Comparison of ENCODE assay signal across 23 cellular contexts in genomic region chr20:64066984-64067605, GRCh38. TPM values are rescaled to one million over a fixed set of nuclear protein-coding genes. Genes with fewer than 3 reads are reported as not detected.
DNase-seq lines count a peak whose midpoint lies in the region; ATAC-seq and TF ChIP-seq lines count a peak whose summit lies in the region.
"Had no signal": no experiment of that assay in that cellular context is flagged by ENCODE, and none has a peak within 500 bp of the region (broad histone marks: within the 10 kb centered on the region; RNA-seq: fewer than 3 reads in every experiment).

No MANE protein-coding gene starts in this region.

- H2BK120ac ChIP-seq in IMR-90 (ENCODE audit: low read depth, low read length): no peak overlapping the region

- H2AK5ac ChIP-seq in IMR-90 (ENCODE audit: low read depth, low read length): no peak overlapping the region

- in situ Hi-C loops in IMR-90 (cut with MboI; ENCODE audit: low sequenced_read_pairs): no loop called here

- H4K91ac ChIP-seq in IMR-90 (ENCODE audit: insufficient read depth, low read depth, low read length): no peak overlapping the region

- TF ChIP-seq POLR2A in IMR-90 (IDR thresholded peaks at IDR 0.05; ENCODE audit: low read depth, low read length): no peak

- H3K4me2 ChIP-seq in IMR-90 (ENCODE audit: low read depth, low read length): no peak overlapping the region

- peak overlapping the region; percentile 9 for H3K4me3 Mint-ChIP-seq in activated CD4-positive, alpha-beta T cell treated with anti-CD3 and anti-CD28 coated beads, Interleukin-2, amount 10 ng/mL, durations not matched to agents 7 days and 5 days
- no peak overlapping the region for H3K4me3 Mint-ChIP-seq in activated CD4-positive, alpha-beta memory T cell treated with anti-CD3 and anti-CD28 coated beads for 36 hours
- H3K4me3 Mint-ChIP-seq in nephron progenitor cell: no peak overlapping the region
- H3K4me3 Mint-ChIP-seq: activated naive CD4-positive, alpha-beta T cell treated with anti-CD3 and anti-CD28 coated beads, Interleukin-2, amount 50 U/mL, for 24 hours; CD14-positive monocyte had no signal

- no peak for ATAC-seq in IMR-90 (ENCODE audit: low read depth)
- ATAC-seq: A549; stimulated activated naive CD8-positive, alpha-beta T cell treated with anti-CD3 and anti-CD28 coated beads, Interleukin-15, Interleukin-2, amounts not matched to agents 100 U/mL and 50 U/mL, for 24 hours had no signal

- intact Hi-C loops in IMR-90 (cut with micrococcal nuclease): no loop called here
- intact Hi-C loops in activated CD4-positive, alpha-beta memory T cell treated with anti-CD3 and anti-CD28 coated beads for 36 hours (cut with micrococcal nuclease): loop anchor here (1.0 to 10.0 kb wide), 4 partner anchors 10 to 532 kb away; partner anchors contain the start of genes DNAJC5 and PTK6

- no peak overlapping the region for H3K23ac ChIP-seq in IMR-90 (ENCODE audit: low read depth, low read length)

- 94% methylated on average over 5 of the region's 6 CpGs; no CpG with 5 or more reads in 1 of the 2 experiments for WGBS in IMR-90 (ENCODE audit: extremely low coverage in 2 of 2, insufficient read length in 1 of 2), 2 experiments

- peak overlapping the region; percentile 81 for H2AK9ac ChIP-seq in IMR-90 (replicated peaks; ENCODE audit: low read depth, low read length, poor library complexity)

- H2BK5ac ChIP-seq in IMR-90 (ENCODE audit: low read depth, low read length, poor library complexity, severe bottlenecking): no peak overlapping the region

- no peak overlapping the region for H3K9ac ChIP-seq in IMR-90 (ENCODE audit: low read depth, low read length)

- no peak overlapping the region for H3K56ac ChIP-seq in IMR-90 (ENCODE audit: extremely low read depth, insufficient read depth, low read length)

- H3K4ac ChIP-seq in IMR-90 (ENCODE audit: low read depth, low read length): no peak overlapping the region

- H3K36me3 Mint-ChIP-seq in activated CD4-positive, alpha-beta T cell treated with anti-CD3 and anti-CD28 coated beads, Interleukin-2, amount 10 ng/mL, durations not matched to agents 7 days and 5 days (ENCODE audit: low read depth): peaks cover 5% of the 10 kb centered on the region
- H3K36me3 Mint-ChIP-seq in activated CD4-positive, alpha-beta memory T cell treated with anti-CD3 and anti-CD28 coated beads for 36 hours: no peaks in the 10 kb centered on the region
- no peaks in the 10 kb centered on the region for H3K36me3 Mint-ChIP-seq in nephron progenitor cell (ENCODE audit: low read depth)
- H3K36me3 Mint-ChIP-seq: activated naive CD4-positive, alpha-beta T cell treated with anti-CD3 and anti-CD28 coated beads, Interleukin-2, amount 50 U/mL, for 24 hours had no signal

- no peaks in the 10 kb centered on the region for H3K27me3 ChIP-seq in IMR-90 (ENCODE audit: control insufficient read depth, insufficient read depth, low read length)
- H3K27me3 ChIP-seq: colonic mucosa had no signal

- H2AFZ ChIP-seq in IMR-90 (replicated peaks; ENCODE audit: low read length, poor library complexity): no peak overlapping the region

- no peaks in the 10 kb centered on the region for H3K9me3 Mint-ChIP-seq in activated CD4-positive, alpha-beta T cell treated with anti-CD3 and anti-CD28 coated beads, Interleukin-2, amount 10 ng/mL, durations not matched to agents 7 days and 5 days
- H3K9me3 Mint-ChIP-seq in activated CD4-positive, alpha-beta memory T cell treated with anti-CD3 and anti-CD28 coated beads for 36 hours: no peaks in the 10 kb centered on the region
- H3K9me3 Mint-ChIP-seq in nephron progenitor cell: no peaks in the 10 kb centered on the region
- H3K9me3 Mint-ChIP-seq: activated naive CD4-positive, alpha-beta T cell treated with anti-CD3 and anti-CD28 coated beads, Interleukin-2, amount 50 U/mL, for 24 hours had no signal

- H3K18ac ChIP-seq in IMR-90 (ENCODE audit: low read depth, low read length): no peak overlapping the region

- H3K4me1 Mint-ChIP-seq in activated CD4-positive, alpha-beta T cell treated with anti-CD3 and anti-CD28 coated beads, Interleukin-2, amount 10 ng/mL, durations not matched to agents 7 days and 5 days: peaks cover 58% of the 10 kb centered on the region
- peaks cover 42% of the 10 kb centered on the region for H3K4me1 Mint-ChIP-seq in activated CD4-positive, alpha-beta memory T cell treated with anti-CD3 and anti-CD28 coated beads for 36 hours (ENCODE audit: low read depth)
- peaks cover 31% of the 10 kb centered on the region for H3K4me1 Mint-ChIP-seq in nephron progenitor cell

- H3K79me1 ChIP-seq in IMR-90 (ENCODE audit: low read depth in 1 of 2, low read length in 2 of 2): peaks cover 9 to 35% of the 10 kb centered on the region in 2 experiments; a peak in 3 of 4 replicates

- H3K27ac Mint-ChIP-seq in activated CD4-positive, alpha-beta T cell treated with anti-CD3 and anti-CD28 coated beads, Interleukin-2, amount 10 ng/mL, durations not matched to agents 7 days and 5 days: peak overlapping the region; percentile 85
- H3K27ac Mint-ChIP-seq in activated CD4-positive, alpha-beta memory T cell treated with anti-CD3 and anti-CD28 coated beads for 36 hours: peak overlapping the region; percentile 57
- H3K27ac Mint-ChIP-seq in nephron progenitor cell: peak overlapping the region; percentile 24

- DNase-seq in activated CD4-positive, alpha-beta T cell treated with anti-CD3 and anti-CD28 coated beads, Interleukin-2, amount 10 ng/mL, durations not matched to agents 7 days and 5 days: no peak
- no peak for DNase-seq in activated CD4-positive, alpha-beta T cell treated with anti-CD3 and anti-CD28 coated beads for 1 hour
- DNase-seq in IMR-90 (no peak), nephron progenitor cell (no peak), GDM1 (lab: John Stamatoyannopoulos, UW) (no peak), NCI-H2107 treated with DMSO at 0.1 percent for 48 hours (lab: John Stamatoyannopoulos, UW; ENCODE audit: unreplicated experiment) (no peak)
- DNase-seq in activated CD4-positive, alpha-beta memory T cell treated with anti-CD3 and anti-CD28 coated beads for 36 hours: no peak
- no peak for DNase-seq in central memory CD4-positive, alpha-beta T cell
- DNase-seq: activated CD4-positive, CD25-positive, alpha-beta regulatory T cell; colonic mucosa; DMS79; islet precursor cell; NCI-H187; NCI-H446 treated with DMSO at 0.1 percent for 48 hours; SHP77; stimulated activated naive CD8-positive, alpha-beta T cell treated with anti-CD3 and anti-CD28 coated beads, Interleukin-15, Interleukin-2, amounts not matched to agents 100 U/mL and 50 U/mL, for 24 hours; transverse colon had no signal

- TF ChIP-seq RAD21 in IMR-90 (IDR thresholded peaks at IDR 0.05; ENCODE audit: low read length): no peak

- H3K27me3 Mint-ChIP-seq in activated CD4-positive, alpha-beta T cell treated with anti-CD3 and anti-CD28 coated beads, Interleukin-2, amount 10 ng/mL, durations not matched to agents 7 days and 5 days: no peaks in the 10 kb centered on the region
- H3K27me3 Mint-ChIP-seq in activated CD4-positive, alpha-beta memory T cell treated with anti-CD3 and anti-CD28 coated beads for 36 hours: no peaks in the 10 kb centered on the region
- no peaks in the 10 kb centered on the region for H3K27me3 Mint-ChIP-seq in nephron progenitor cell (ENCODE audit: low read depth, poor library complexity)
- H3K27me3 Mint-ChIP-seq: activated naive CD4-positive, alpha-beta T cell treated with anti-CD3 and anti-CD28 coated beads, Interleukin-2, amount 50 U/mL, for 24 hours had no signal

- H3K14ac ChIP-seq in IMR-90 (replicated peaks; ENCODE audit: low read depth, low read length): no peak overlapping the region

- no peak overlapping the region; the same call in 2 of the 3 replicates for H2BK15ac ChIP-seq in IMR-90 (ENCODE audit: low read depth, low read length)

- peaks cover 5% of the 10 kb centered on the region; the same call in 1 of the 2 replicates for H3K36me3 ChIP-seq in IMR-90 (ENCODE audit: control insufficient read depth, insufficient read depth, low read length)
- H3K36me3 ChIP-seq: colonic mucosa, transverse colon had no signal

- no peak overlapping the region for H3K4me3 ChIP-seq in IMR-90 (ENCODE audit: insufficient read depth, low read depth, low read length)
- H3K4me3 ChIP-seq: A549, colonic mucosa, transverse colon had no signal

- no peak overlapping the region for H4K5ac ChIP-seq in IMR-90 (ENCODE audit: low read depth, low read length)

- CTCF ChIA-PET in activated CD4-positive, alpha-beta T cell treated with anti-CD3 and anti-CD28 coated beads, Interleukin-2, amount 10 ng/mL, durations not matched to agents 7 days and 5 days (lab: Charles Lee): interaction anchor here (1.1 to 1.4 kb wide), 4 partner anchors 8 to 27 kb away, joined by 3 to 4 read pairs (median 4); partner anchors contain the start of gene RGS19
- CTCF ChIA-PET in IMR-90 (lab: Yijun Ruan, JAX): no interaction called here
- CTCF ChIA-PET in activated CD4-positive, alpha-beta memory T cell treated with anti-CD3 and anti-CD28 coated beads for 36 hours (lab: Charles Lee): interaction anchor here (2.0 kb wide), 1 partner anchor 28 kb away, joined by 12 read pairs; no protein-coding TSS in a partner anchor

- peaks cover 15% of the 10 kb centered on the region for H4K20me1 ChIP-seq in IMR-90 (ENCODE audit: insufficient read depth, low read length)

- no peak for TF ChIP-seq CTCF in IMR-90 (conservative IDR thresholded peaks at IDR 0.05; ENCODE audit: low read depth, low read length)
- no peak for TF ChIP-seq CTCF in nephron progenitor cell (IDR thresholded peaks at IDR 0.05)

- POLR2A ChIA-PET in activated CD4-positive, alpha-beta T cell treated with anti-CD3 and anti-CD28 coated beads, Interleukin-2, amount 10 ng/mL, durations not matched to agents 7 days and 5 days (lab: Charles Lee): no interaction called here
- POLR2A ChIA-PET in IMR-90 (lab: Charles Lee; ENCODE audit: unreplicated experiment): no interaction called here
- POLR2A ChIA-PET in activated CD4-positive, alpha-beta memory T cell treated with anti-CD3 and anti-CD28 coated beads for 36 hours (lab: Charles Lee): no interaction called here

- no peaks in the 10 kb centered on the region for H3K9me3 ChIP-seq in IMR-90 (ENCODE audit: control insufficient read depth, insufficient read depth, low read length)
- H3K9me3 ChIP-seq: A549, colonic mucosa, neutrophil, transverse colon had no signal

- no peak overlapping the region for H4K8ac ChIP-seq in IMR-90 (ENCODE audit: low read depth in 2 of 2, low read length in 2 of 2)

- peaks cover 17% of the 10 kb centered on the region for H3K9me1 ChIP-seq in IMR-90 (ENCODE audit: insufficient read depth, low read length)

- BruUV-seq in IMR-90 (replicated peaks; lab: Mats Ljungman, UMichigan): no TSS peak

- no peak overlapping the region for H3K27ac ChIP-seq in IMR-90 (ENCODE audit: insufficient read depth, low read length)
- H3K27ac ChIP-seq: colonic mucosa, transverse colon had no signal

- dilution Hi-C loops in IMR-90 (cut with HindIII; ENCODE audit: low sequenced_read_pairs, unreplicated experiment): no loop called here

- peaks cover 26% of the 10 kb centered on the region for H3K4me1 ChIP-seq in IMR-90 (ENCODE audit: control insufficient read depth, insufficient read depth, low read length)

- H2BK20ac ChIP-seq in IMR-90 (ENCODE audit: low read depth, low read length): no peak overlapping the region

RNA-seq across cellular contexts. Expression of gene TCEA2, which starts 4.1 kb away (rescaled TPM):
- 10 to 100 TPM; 47.6 to 57.9 TPM for total RNA-seq in activated CD4-positive, alpha-beta T cell treated with anti-CD3 and anti-CD28 coated beads, Interleukin-2, amount 10 ng/mL, durations not matched to agents 7 days and 5 days
- 8.9 and 9.3 TPM in 2 replicates for total RNA-seq in IMR-90 (2012; rRNA removed)
- polyA plus RNA-seq in IMR-90 (2012; rRNA removed): 28.9 and 30.0 TPM in 2 replicates
- polyA plus RNA-seq in IMR-90 (2012; cell fraction: cytosol; rRNA removed): 53.8 and 63.8 TPM in 2 replicates
- polyA plus RNA-seq in IMR-90 (2012; cell fraction: nucleus; rRNA removed; ENCODE audit: low replicate concordance): 76.1 and 133 TPM in 2 replicates
- 10 to 100 TPM; 27.3 to 29.9 TPM for total RNA-seq in activated CD4-positive, alpha-beta memory T cell treated with anti-CD3 and anti-CD28 coated beads for 36 hours

RNA-seq across cellular contexts. Expression of gene RGS19, which starts 12.2 kb away (rescaled TPM):
- total RNA-seq in activated CD4-positive, alpha-beta T cell treated with anti-CD3 and anti-CD28 coated beads, Interleukin-2, amount 10 ng/mL, durations not matched to agents 7 days and 5 days: 100 to 1,000 TPM; 105 to 107 TPM
- total RNA-seq in IMR-90 (2012; rRNA removed): 7.7 and 8.1 TPM in 2 replicates
- 17.5 and 21.5 TPM in 2 replicates for polyA plus RNA-seq in IMR-90 (2012; rRNA removed)
- 9.7 and 22.3 TPM in 2 replicates for polyA plus RNA-seq in IMR-90 (2012; cell fraction: cytosol; rRNA removed)
- polyA plus RNA-seq in IMR-90 (2012; cell fraction: nucleus; rRNA removed; ENCODE audit: low replicate concordance): 8.4 and 19.7 TPM in 2 replicates
- 10 to 100 TPM; 43.2 to 44.4 TPM for total RNA-seq in activated CD4-positive, alpha-beta memory T cell treated with anti-CD3 and anti-CD28 coated beads for 36 hours

RNA-seq across cellular contexts. Expression of gene OPRL1, which starts 12.8 kb away (rescaled TPM):
- total RNA-seq in activated CD4-positive, alpha-beta T cell treated with anti-CD3 and anti-CD28 coated beads, Interleukin-2, amount 10 ng/mL, durations not matched to agents 7 days and 5 days: 1 to 10 TPM; 1.6 TPM
- total RNA-seq in IMR-90 (2012; rRNA removed): 0.28 and 0.36 TPM in 2 replicates
- polyA plus RNA-seq in IMR-90 (2012; rRNA removed): 1.1 and 1.2 TPM in 2 replicates
- 0.80 and 1.9 TPM in 2 replicates for polyA plus RNA-seq in IMR-90 (2012; cell fraction: cytosol; rRNA removed)
- 1.2 and 2.6 TPM in 2 replicates for polyA plus RNA-seq in IMR-90 (2012; cell fraction: nucleus; rRNA removed; ENCODE audit: low replicate concordance)
- total RNA-seq in activated CD4-positive, alpha-beta memory T cell treated with anti-CD3 and anti-CD28 coated beads for 36 hours: under 1 TPM; 0.63 to 0.71 TPM

RNA-seq across cellular contexts. Expression of gene LKAAEAR1, which starts 17.1 kb away (rescaled TPM):
- total RNA-seq in activated CD4-positive, alpha-beta T cell treated with anti-CD3 and anti-CD28 coated beads, Interleukin-2, amount 10 ng/mL, durations not matched to agents 7 days and 5 days: under 1 TPM; 0.44 to 0.89 TPM
- total RNA-seq in IMR-90 (2012; rRNA removed): not detected in 2 replicates
- 0.16 and 0.21 TPM in 2 replicates for polyA plus RNA-seq in IMR-90 (2012; rRNA removed)
- polyA plus RNA-seq in IMR-90 (2012; cell fraction: cytosol; rRNA removed): 0.15 and 0.36 TPM in 2 replicates
- 0.34 TPM in 1 of 2 replicates, not detected in the other for polyA plus RNA-seq in IMR-90 (2012; cell fraction: nucleus; rRNA removed; ENCODE audit: low replicate concordance)
- not detected for total RNA-seq in activated CD4-positive, alpha-beta memory T cell treated with anti-CD3 and anti-CD28 coated beads for 36 hours
- total RNA-seq: colonic mucosa; mesenteric fat pad; T-helper 1 cell treated with Interleukin-12 subunit alpha and Interleukin-12 subunit beta and Interleukin-4 antibody, amounts not matched to agents 30 ng/mL and 1 ng/mL, for 36 hours; transverse colon had no signal

RNA-seq across cellular contexts. Expression of gene SOX18, which starts 17.7 kb away (rescaled TPM):
- total RNA-seq in activated CD4-positive, alpha-beta T cell treated with anti-CD3 and anti-CD28 coated beads, Interleukin-2, amount 10 ng/mL, durations not matched to agents 7 days and 5 days: under 1 TPM; 0.10 to 0.15 TPM
- total RNA-seq in IMR-90 (2012; rRNA removed): not detected in 2 replicates
- not detected in 2 replicates for polyA plus RNA-seq in IMR-90 (2012; rRNA removed)
- polyA plus RNA-seq in IMR-90 (2012; cell fraction: cytosol; rRNA removed): 0.03 TPM in 1 of 2 replicates, not detected in the other
- 0.03 TPM in 1 of 2 replicates, not detected in the other for polyA plus RNA-seq in IMR-90 (2012; cell fraction: nucleus; rRNA removed; ENCODE audit: low replicate concordance)
- total RNA-seq in activated CD4-positive, alpha-beta memory T cell treated with anti-CD3 and anti-CD28 coated beads for 36 hours: not detected
- polyA plus RNA-seq: CD14-positive monocyte had no signal

Comparison
In these comparisons a context has a peak if more than half of its experiments do, and no peak if none do; other contexts are left out.
1. H3K27ac Mint-ChIP-seq: peak in every context shown above with its lines; median percentile 85 in activated CD4-positive, alpha-beta T cell treated with anti-CD3 and anti-CD28 coated beads, Interleukin-2, amount 10 ng/mL, durations not matched to agents 7 days and 5 days; 57 in activated CD4-positive, alpha-beta memory T cell treated with anti-CD3 and anti-CD28 coated beads for 36 hours; 24 in nephron progenitor cell.